16 cellular contexts compared by ENCODE assay signal in the genomic region with DNA sequence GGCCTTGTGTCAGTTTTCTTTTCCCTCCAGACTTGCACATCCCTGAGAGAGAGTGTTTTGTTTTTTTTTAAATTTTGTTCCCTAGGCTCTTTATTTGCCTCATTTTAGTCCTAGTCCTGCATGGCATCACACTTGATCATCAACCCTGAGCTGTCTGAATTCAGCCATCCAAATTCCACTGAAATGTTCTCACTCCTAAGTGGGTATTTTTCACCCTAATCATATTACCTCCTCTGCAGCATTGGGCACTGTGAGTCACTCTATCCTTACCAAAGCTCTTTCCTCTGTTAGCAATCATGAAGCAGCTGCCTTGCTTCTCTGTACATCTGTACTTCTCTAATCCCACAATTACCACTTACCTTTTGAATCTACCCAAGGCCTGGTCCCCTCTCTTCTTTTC.
DNase-seq lines count a peak whose midpoint lies in the region; FAIRE-seq and TF ChIP-seq lines count a peak whose summit lies in the region.
"Had no signal": no experiment of that assay in that cellular context is flagged by ENCODE, and none has a peak within 500 bp of the region (broad histone marks: within the 10 kb centered on the region; RNA-seq: fewer than 3 reads in every experiment).

No MANE protein-coding gene starts in this region.

- no peaks in the 10 kb centered on the region for H4K20me1 ChIP-seq in astrocyte (ENCODE audit: insufficient read depth, low read length)

- no peak overlapping the region for H4K8ac ChIP-seq in neuronal stem cell (ENCODE audit: low read depth, low read length)

- no peak overlapping the region for H4K91ac ChIP-seq in neuronal stem cell (ENCODE audit: low read depth, low read length, poor library complexity)

- no peak overlapping the region for H2BK5ac ChIP-seq in neuronal stem cell (ENCODE audit: low read length)

- H3K36me3 ChIP-seq in astrocyte (ENCODE audit: insufficient read depth, low read length) (no peaks in the 10 kb centered on the region), neuronal stem cell (replicated peaks in 1 of 2; ENCODE audit: control insufficient read depth in 2 of 2, insufficient read depth in 2 of 2, low read length in 2 of 2) (no peaks in the 10 kb centered on the region)
- H3K36me3 ChIP-seq: right atrium auricular region had no signal

- H3K9ac ChIP-seq in astrocyte (ENCODE audit: low read length), result no peak overlapping the region
- H3K9ac ChIP-seq in neuronal stem cell (ENCODE audit: low read depth, low read length, poor library complexity), result no peak overlapping the region

- H3K4me2 ChIP-seq in astrocyte (ENCODE audit: low read length) (no peak overlapping the region), neuronal stem cell (ENCODE audit: insufficient read depth, low read length, poor library complexity, severe bottlenecking) (no peak overlapping the region)

- H2BK120ac ChIP-seq in neuronal stem cell (ENCODE audit: low read depth, low read length), result no peak overlapping the region

- TF ChIP-seq CTCF in AG10803 (conservative IDR thresholded peaks at IDR 0.05; ENCODE audit: low read length) (no peak), astrocyte (IDR thresholded peaks at IDR 0.05; ENCODE audit: insufficient read depth, low read depth, low read length) (no peak), foreskin fibroblast (IDR thresholded peaks at IDR 0.05; ENCODE audit: low read depth, low read length) (no peak)

- no peak overlapping the region for H3K4me3 Mint-ChIP-seq in astrocyte (ENCODE audit: unreplicated experiment)
- H3K4me3 Mint-ChIP-seq: stimulated activated naive CD8-positive, alpha-beta T cell treated with anti-CD3 and anti-CD28 coated beads, Interleukin-15, amount 100 ng/mL, for 72 hours had no signal

- peak; percentile 74 for FAIRE-seq in astrocyte (lab: Jason Lieb, UNC)
- FAIRE-seq: TTC549 had no signal

- H2BK12ac ChIP-seq in neuronal stem cell (ENCODE audit: low read length), result no peak overlapping the region

- no peaks in the 10 kb centered on the region for H3K79me2 ChIP-seq in astrocyte (ENCODE audit: insufficient read depth, low read length)

- no peak overlapping the region for H3K27ac ChIP-seq in astrocyte (ENCODE audit: low read depth, low read length)
- H3K27ac ChIP-seq in neuronal stem cell (replicated peaks; ENCODE audit: low read length), result no peak overlapping the region
- H3K27ac ChIP-seq: right atrium auricular region, RWPE1 had no signal

- H3K27me3 ChIP-seq in astrocyte (ENCODE audit: insufficient read depth, low read length), result no peaks in the 10 kb centered on the region
- H3K27me3 ChIP-seq in neuronal stem cell (ENCODE audit: control insufficient read depth in 3 of 3, insufficient read depth in 3 of 3, low read depth in 1 of 3, low read length in 3 of 3), result peaks cover 0 to 5% (median 0%) of the 10 kb centered on the region in 3 experiments
- H3K27me3 ChIP-seq: right atrium auricular region had no signal

- H2AFZ ChIP-seq in astrocyte (ENCODE audit: low read depth, low read length), result no peak overlapping the region
- H2AFZ ChIP-seq in neuronal stem cell (ENCODE audit: low read length), result no peak overlapping the region

- peak; percentile 20 for DNase-seq in AG10803 (ENCODE audit: low read depth)
- peak; percentile 31 for DNase-seq in HS-5 (ENCODE audit: low read depth)
- DNase-seq in astrocyte (ENCODE audit: low read depth), result peak; percentile 52
- DNase-seq in foreskin fibroblast, result peak; percentile 42 to 60
- no peak for DNase-seq in activated CD8-positive, alpha-beta memory T cell treated with anti-CD3 and anti-CD28 coated beads, Interleukin-2, amount 50 U/mL, for 48 hours
- no peak for DNase-seq in neuronal stem cell (ENCODE audit: low spot score)
- DNase-seq in NCI-H1417 (lab: John Stamatoyannopoulos, UW), result no peak
- DNase-seq in DMS79 (lab: John Stamatoyannopoulos, UW), result no peak
- DNase-seq: activated CD4-positive, alpha-beta T cell treated with anti-CD3 and anti-CD28 coated beads for 48 hours; activated gamma-delta T cell treated with Interleukin-2 at 50 U/mL for 16 hours; anterior cingulate cortex; NCI-H345; stimulated activated naive CD8-positive, alpha-beta T cell treated with anti-CD3 and anti-CD28 coated beads, Interleukin-15, amount 100 ng/mL, for 72 hours had no signal

- H2BK15ac ChIP-seq in neuronal stem cell (ENCODE audit: low read length), result no peak overlapping the region

- H3K27ac Mint-ChIP-seq in astrocyte (ENCODE audit: unreplicated experiment), result peak overlapping the region; percentile 27
- H3K27ac Mint-ChIP-seq: stimulated activated naive CD8-positive, alpha-beta T cell treated with anti-CD3 and anti-CD28 coated beads, Interleukin-15, amount 100 ng/mL, for 72 hours had no signal

- no peaks in the 10 kb centered on the region for H3K4me1 ChIP-seq in astrocyte (ENCODE audit: insufficient read depth, low read length)
- H3K4me1 ChIP-seq in neuronal stem cell (ENCODE audit: control insufficient read depth in 2 of 2, insufficient read depth in 1 of 2, low read depth in 1 of 2, low read length in 2 of 2), result no peaks in the 10 kb centered on the region
- H3K4me1 ChIP-seq: right atrium auricular region had no signal

- no peak overlapping the region for H3K18ac ChIP-seq in neuronal stem cell (ENCODE audit: low read length)

- no peaks in the 10 kb centered on the region for H3K36me3 Mint-ChIP-seq in astrocyte (ENCODE audit: low read depth, unreplicated experiment)

- no peaks in the 10 kb centered on the region for H3K9me3 ChIP-seq in astrocyte (ENCODE audit: insufficient read depth, low read depth, low read length)
- no peaks in the 10 kb centered on the region for H3K9me3 ChIP-seq in neuronal stem cell (replicated peaks in 1 of 2; ENCODE audit: control insufficient read depth in 2 of 2, insufficient read depth in 1 of 2, low read depth in 1 of 2, low read length in 2 of 2)
- H3K9me3 ChIP-seq: right atrium auricular region had no signal

- no peaks in the 10 kb centered on the region for H3K9me3 Mint-ChIP-seq in astrocyte (ENCODE audit: unreplicated experiment)

- no peaks in the 10 kb centered on the region for H3K27me3 Mint-ChIP-seq in astrocyte (ENCODE audit: low read depth, unreplicated experiment)
- H3K27me3 Mint-ChIP-seq: stimulated activated naive CD8-positive, alpha-beta T cell treated with anti-CD3 and anti-CD28 coated beads, Interleukin-15, amount 100 ng/mL, for 72 hours had no signal

- H3K4ac ChIP-seq in neuronal stem cell (ENCODE audit: low read length), result no peak overlapping the region

- H3K79me1 ChIP-seq in neuronal stem cell (ENCODE audit: low read depth, low read length), result no peaks in the 10 kb centered on the region

- H3K14ac ChIP-seq in neuronal stem cell (ENCODE audit: low read length), result no peak overlapping the region

- H3K4me3 ChIP-seq in AG10803 (ENCODE audit: low read length), result no peak overlapping the region
- H3K4me3 ChIP-seq in astrocyte (ENCODE audit: insufficient read depth, low read depth, low read length), result no peak overlapping the region
- H3K4me3 ChIP-seq in foreskin fibroblast (ENCODE audit: low read depth in 1 of 2, low read length in 2 of 2), result no peak overlapping the region
- no peak overlapping the region for H3K4me3 ChIP-seq in neuronal stem cell (ENCODE audit: low read length in 2 of 2)
- H3K4me3 ChIP-seq: right atrium auricular region had no signal

- no peak overlapping the region for H3K23ac ChIP-seq in neuronal stem cell (ENCODE audit: low read depth, low read length, poor library complexity)

- H2AK5ac ChIP-seq in neuronal stem cell (ENCODE audit: low read depth, low read length), result no peak overlapping the region

- peaks cover 10% of the 10 kb centered on the region for H3K4me1 Mint-ChIP-seq in astrocyte (ENCODE audit: low read depth, unreplicated experiment)
- H3K4me1 Mint-ChIP-seq: stimulated activated naive CD8-positive, alpha-beta T cell treated with anti-CD3 and anti-CD28 coated beads, Interleukin-15, amount 100 ng/mL, for 72 hours had no signal

Comparison
In these comparisons a context has a peak if more than half of its experiments do, and no peak if none do; other contexts are left out.
1. DNase-seq: peak in AG10803 (single experiment), HS-5 (single experiment), astrocyte (single experiment) and foreskin fibroblast (2 of 2); none in activated CD8-positive, alpha-beta memory T cell treated with anti-CD3 and anti-CD28 coated beads, Interleukin-2, amount 50 U/mL, for 48 hours (single experiment), neuronal stem cell (single experiment), NCI-H1417 (0 of 3) and DMS79 (single experiment).